In the genomic region with DNA sequence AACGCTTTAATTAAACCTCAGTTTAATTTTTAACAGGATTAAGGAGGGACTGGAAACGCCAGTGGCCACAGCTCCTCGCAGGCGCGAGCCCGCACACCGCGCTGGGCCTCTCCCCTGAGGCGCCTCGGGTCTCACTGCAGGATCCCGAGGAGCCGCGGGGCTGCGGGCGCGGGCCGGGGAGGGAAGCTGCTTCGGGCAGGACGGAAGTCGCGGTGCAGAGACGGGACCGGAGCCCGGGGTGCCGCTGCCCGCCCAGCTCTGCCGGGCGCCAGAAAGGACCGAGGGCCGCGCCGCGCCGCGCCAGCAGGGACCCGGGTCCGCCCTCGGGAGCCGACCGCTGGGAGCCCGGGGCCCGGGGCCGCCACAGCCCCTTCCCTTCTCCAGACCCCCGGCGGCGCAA, we compare ENCODE assay signal across 8 cellular contexts. TPM values are rescaled to one million over a fixed set of nuclear protein-coding genes. Genes with fewer than 3 reads are reported as not detected.
A peak's percentile ranks its signal among the peaks of the same experiment; 100 is the strongest.
DNase-seq lines count a peak whose midpoint lies in the region; ATAC-seq, FAIRE-seq and TF ChIP-seq lines count a peak whose summit lies in the region.
"Not testable (repeated sequence)": the region's sequence is repeated elsewhere in the genome, so short reads cannot be mapped to it uniquely, and the experiment has no call there.

No MANE protein-coding gene starts in this region.

- no CpG with 5 or more reads among the region's 46 CpGs for WGBS in gastroesophageal sphincter (ENCODE audit: low coverage in 1 of 2), 2 donors
- no CpG with 5 or more reads among the region's 46 CpGs for WGBS in pancreas, 2 donors

- H3K4me3 Mint-ChIP-seq in Calu3 (ENCODE audit: low read depth, unreplicated experiment); T-helper 17 cell: not testable (repeated sequence)

- CTCF ChIA-PET in Calu3 (lab: Charles Lee), result not testable (repeated sequence)

- H3K4me1 ChIP-seq in gastroesophageal sphincter, pancreas: not testable (repeated sequence)

- DNase-seq in Calu3, T-helper 17 cell, pancreas: not testable (repeated sequence)

- not testable (repeated sequence) for H3K36me3 ChIP-seq in gastroesophageal sphincter, pancreas

- FAIRE-seq in pancreas (lab: Jason Lieb, UNC), result not testable (repeated sequence)

- H3K9me3 ChIP-seq in T-helper 17 cell (ENCODE audit: control insufficient read depth, low read length, poor library complexity, severe bottlenecking); gastroesophageal sphincter; pancreas: not testable (repeated sequence)

- not testable (repeated sequence) for H3K27ac ChIP-seq in gastroesophageal sphincter, pancreas

- H3K9me3 Mint-ChIP-seq in Calu3 (ENCODE audit: low read depth, unreplicated experiment), result peaks cover 21% of the 10 kb centered on the region

- ATAC-seq in GM19043 (IDR thresholded peaks at IDR 0.05; ENCODE audit: low read depth, unreplicated experiment) (peak; percentile 50), GM21529 (IDR thresholded peaks at IDR 0.05; ENCODE audit: unreplicated experiment) (peak; percentile 54), HG02885 (IDR thresholded peaks at IDR 0.05; ENCODE audit: poor library complexity, unreplicated experiment) (peak; percentile 57), HG03354 (IDR thresholded peaks at IDR 0.05; ENCODE audit: poor library complexity, severe bottlenecking, unreplicated experiment) (peak; percentile 63), T-helper 17 cell (peak; percentile 52), gastroesophageal sphincter (peak; percentile 74), pancreas (peak; percentile 69 to 84 (median 73))

- H3K36me3 Mint-ChIP-seq in Calu3 (ENCODE audit: insufficient read depth, unreplicated experiment); T-helper 17 cell (ENCODE audit: low read depth): not testable (repeated sequence)

- H3K4me1 Mint-ChIP-seq in Calu3 (ENCODE audit: low read depth, unreplicated experiment); T-helper 17 cell: not testable (repeated sequence)

- not testable (repeated sequence) for H3K27ac Mint-ChIP-seq in Calu3 (ENCODE audit: unreplicated experiment); T-helper 17 cell

- not testable (repeated sequence) for TF ChIP-seq EP300 in gastroesophageal sphincter (IDR thresholded peaks at IDR 0.05)

- not testable (repeated sequence) for TF ChIP-seq POLR2A in gastroesophageal sphincter (IDR thresholded peaks at IDR 0.05)

- not testable (repeated sequence) for H3K4me3 ChIP-seq in gastroesophageal sphincter, pancreas

- TSS peak; percentile 32 for BruUV-seq in Calu3 (replicated peaks; lab: Mats Ljungman, UMichigan)

- not testable (repeated sequence) for H3K27me3 ChIP-seq in gastroesophageal sphincter, pancreas

- not testable (repeated sequence) for TF ChIP-seq CTCF in Calu3 (IDR thresholded peaks at IDR 0.05; ENCODE audit: unreplicated experiment); gastroesophageal sphincter (IDR thresholded peaks at IDR 0.05); pancreas (IDR thresholded peaks at IDR 0.05)

- not testable (repeated sequence) for H3K27me3 Mint-ChIP-seq in Calu3 (ENCODE audit: unreplicated experiment); T-helper 17 cell

- intact Hi-C loops in Calu3 (cut with micrococcal nuclease; ENCODE audit: unreplicated experiment); pancreas (cut with DNase I): not testable (repeated sequence)

RNA-seq across cellular contexts. Expression of a gene that starts 0.4 kb away (rescaled TPM):
- 34.4 and 45.6 TPM in 2 replicates for total RNA-seq in Calu3 (2022)
- total RNA-seq in T-helper 17 cell, result 10 to 100 TPM; 12.0 to 16.7 TPM
- 10 to 100 TPM; 22.6 to 58.1 (median 46.8) TPM for total RNA-seq in gastroesophageal sphincter
- total RNA-seq in pancreas, result 10 to 100 TPM in 5 of 6 donors, 1 to 10 TPM in 1; 9.4 to 33.3 (median 18.3) TPM
- polyA plus RNA-seq in pancreas, result 1 to 10 TPM; 1.1 to 2.7 TPM
